ENCODE assay signal across 27 cellular contexts in genomic region chr12:108369736-108370396, GRCh38. TPM values are rescaled to one million over a fixed set of nuclear protein-coding genes. Genes with fewer than 3 reads are reported as not detected.
"Had no signal": no experiment of that assay in that cellular context is flagged by ENCODE, and none has a peak within 500 bp of the region (broad histone marks: within the 10 kb centered on the region; RNA-seq: fewer than 3 reads in every experiment).

No MANE protein-coding gene starts in this region.

- H3K36me3 Mint-ChIP-seq: activated naive CD4-positive, alpha-beta T cell treated with anti-CD3 and anti-CD28 coated beads, Interleukin-2, amount 10 ng/mL, durations not matched to agents 7 days and 5 days; stimulated activated effector memory CD8-positive, alpha-beta T cell treated with anti-CD3 and anti-CD28 coated beads, Interleukin-12 subunit alpha, Interleukin-12 subunit beta, amount 100 ng/mL, for 72 hours; type B pancreatic cell had no signal

- H3K4me1 ChIP-seq: foreskin keratinocyte, vagina had no signal

- H3K27ac ChIP-seq: esophagus muscularis mucosa, foreskin keratinocyte, heart left ventricle, left lung, vagina had no signal

- H3K9me3 ChIP-seq: vagina had no signal

- H3K4me3 ChIP-seq: esophagus muscularis mucosa, heart left ventricle, left lung, lung, mucosa of descending colon, skin epidermis, vagina had no signal

- H3K27ac Mint-ChIP-seq: activated naive CD4-positive, alpha-beta T cell treated with anti-CD3 and anti-CD28 coated beads, Interleukin-2, amount 10 ng/mL, durations not matched to agents 7 days and 5 days; dendritic cell treated with granulocyte-macrophage colony-stimulating factor and Interleukin-4, amounts not matched to agents 40 ng/mL and 50 ng/mL, for 4 days; natural killer cell treated with Interleukin-12 subunit alpha and Interleukin-12 subunit beta and Interleukin-15 and Interleukin-18, amount 100 ng/mL, for 72 hours; stimulated activated effector memory CD8-positive, alpha-beta T cell treated with anti-CD3 and anti-CD28 coated beads, Interleukin-12 subunit alpha, Interleukin-12 subunit beta, amount 100 ng/mL, for 72 hours; stimulated activated naive CD8-positive, alpha-beta T cell treated with anti-CD3 and anti-CD28 coated beads, Interleukin-15, amount 100 ng/mL, for 72 hours; type B pancreatic cell had no signal

- ATAC-seq: foreskin keratinocyte; heart left ventricle; left lung; mucosa of descending colon; natural killer cell treated with Interleukin-12 subunit alpha and Interleukin-12 subunit beta and Interleukin-15 and Interleukin-18, amount 100 ng/mL, for 72 hours; sciatic nerve; stimulated activated effector memory CD8-positive, alpha-beta T cell treated with anti-CD3 and anti-CD28 coated beads, Interleukin-12 subunit alpha, Interleukin-12 subunit beta, amount 100 ng/mL, for 72 hours; stimulated activated naive CD8-positive, alpha-beta T cell treated with anti-CD3 and anti-CD28 coated beads, Interleukin-15, amount 100 ng/mL, for 72 hours had no signal

- H3K36me3 ChIP-seq: esophagus muscularis mucosa, heart left ventricle, left lung, vagina had no signal

- H3K27me3 ChIP-seq: esophagus muscularis mucosa, foreskin keratinocyte, heart left ventricle, left lung, vagina had no signal

- DNase-seq: activated CD4-positive, alpha-beta T cell treated with anti-CD3 and anti-CD28 coated beads for 4 hours; activated CD4-positive, alpha-beta T cell treated with anti-CD3 and anti-CD28 coated beads, Interleukin-2, amount 50 U/mL, for 48 hours; activated CD8-positive, alpha-beta memory T cell treated with anti-CD3 and anti-CD28 coated beads for 24 hours; activated gamma-delta T cell; activated naive CD4-positive, alpha-beta T cell treated with anti-CD3 and anti-CD28 coated beads, Interleukin-2, amount 10 ng/mL, durations not matched to agents 7 days and 5 days; amygdala; foreskin keratinocyte; heart left ventricle; hypothalamus; kidney glomerular epithelial cell; left lung; mucosa of descending colon; posterior cingulate gyrus; stimulated activated CD4-positive, alpha-beta T cell treated with anti-CD3 and anti-CD28 coated beads, Interleukin-4, amount 100 ng/mL, for 24 hours; stimulated activated naive CD8-positive, alpha-beta T cell treated with anti-CD3 and anti-CD28 coated beads, Interleukin-15, amount 100 ng/mL, for 72 hours had no signal

- H3K4me1 Mint-ChIP-seq: activated naive CD4-positive, alpha-beta T cell treated with anti-CD3 and anti-CD28 coated beads, Interleukin-2, amount 10 ng/mL, durations not matched to agents 7 days and 5 days; stimulated activated effector memory CD8-positive, alpha-beta T cell treated with anti-CD3 and anti-CD28 coated beads, Interleukin-12 subunit alpha, Interleukin-12 subunit beta, amount 100 ng/mL, for 72 hours; stimulated activated naive CD8-positive, alpha-beta T cell treated with anti-CD3 and anti-CD28 coated beads, Interleukin-15, amount 100 ng/mL, for 72 hours had no signal

- H3K4me3 Mint-ChIP-seq: activated naive CD4-positive, alpha-beta T cell treated with anti-CD3 and anti-CD28 coated beads, Interleukin-2, amount 10 ng/mL, durations not matched to agents 7 days and 5 days; central memory CD8-positive, alpha-beta T cell; dendritic cell treated with granulocyte-macrophage colony-stimulating factor and Interleukin-4, amounts not matched to agents 40 ng/mL and 50 ng/mL, for 4 days; natural killer cell treated with Interleukin-12 subunit alpha and Interleukin-12 subunit beta and Interleukin-15 and Interleukin-18, amount 100 ng/mL, for 72 hours; stimulated activated effector memory CD8-positive, alpha-beta T cell treated with anti-CD3 and anti-CD28 coated beads, Interleukin-12 subunit alpha, Interleukin-12 subunit beta, amount 100 ng/mL, for 72 hours; stimulated activated naive CD8-positive, alpha-beta T cell treated with anti-CD3 and anti-CD28 coated beads, Interleukin-15, amount 100 ng/mL, for 72 hours; type B pancreatic cell had no signal

- H3K27me3 Mint-ChIP-seq: dendritic cell treated with granulocyte-macrophage colony-stimulating factor and Interleukin-4, amounts not matched to agents 40 ng/mL and 50 ng/mL, for 4 days; natural killer cell treated with Interleukin-12 subunit alpha and Interleukin-12 subunit beta and Interleukin-15 and Interleukin-18, amount 100 ng/mL, for 72 hours; stimulated activated naive CD8-positive, alpha-beta T cell treated with anti-CD3 and anti-CD28 coated beads, Interleukin-15, amount 100 ng/mL, for 72 hours had no signal

- FAIRE-seq: bronchial epithelial cell had no signal

RNA-seq across cellular contexts. Expression of gene CMKLR1, which starts 30.8 kb away (rescaled TPM):
- total RNA-seq: bronchial epithelial cell; foreskin keratinocyte; T-helper 1 cell treated with Interleukin-12 subunit alpha and Interleukin-12 subunit beta and Interleukin-4 antibody, amounts not matched to agents 30 ng/mL and 1 ng/mL, for 36 hours had no signal
- polyA plus RNA-seq: foreskin keratinocyte had no signal
